Comparison of ENCODE assay signal across 14 cellular contexts in the genomic region with DNA sequence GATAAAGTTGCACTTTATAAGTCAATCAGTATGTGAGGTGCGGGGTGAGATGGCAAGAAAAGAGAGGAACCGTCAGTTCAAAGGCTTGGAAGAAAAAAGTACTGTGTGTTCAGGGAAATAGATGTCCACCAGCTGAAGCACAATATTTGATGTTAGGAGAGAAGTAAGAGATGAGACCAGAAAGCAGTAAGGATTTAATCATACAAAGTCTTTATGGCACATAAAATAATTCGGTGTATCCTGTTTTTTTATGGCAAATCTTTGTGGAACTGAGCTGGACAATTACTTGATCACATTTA.
"Had no signal": no experiment of that assay in that cellular context is flagged by ENCODE, and none has a peak within 500 bp of the region (broad histone marks: within the 10 kb centered on the region; RNA-seq: fewer than 3 reads in every experiment).

No MANE protein-coding gene starts in this region.

- H3K27ac ChIP-seq: adrenal gland, ascending aorta, foreskin keratinocyte, neutrophil, pancreas, psoas muscle, right atrium auricular region, spleen, upper lobe of left lung had no signal

- DNase-seq: activated gamma-delta T cell treated with Interleukin-2 at 50 U/mL for 16 hours; activated T-cell treated with anti-CD3 and anti-CD28 coated beads, Interleukin-2, amount 50 U/mL, for 1 hour; central memory CD4-positive, alpha-beta T cell; effector memory CD4-positive, alpha-beta T cell; psoas muscle; spleen; T1000 had no signal

- ATAC-seq: psoas muscle had no signal
